In genomic region chr14:75295061-75295461, GRCh38 we compare ENCODE assay signal across 8 cellular contexts. TPM values are rescaled to one million over a fixed set of nuclear protein-coding genes. Genes with fewer than 3 reads are reported as not detected.
DNase-seq lines count a peak whose midpoint lies in the region; ATAC-seq and TF ChIP-seq lines count a peak whose summit lies in the region.

No MANE protein-coding gene starts in this region.

- peaks cover 11% of the 10 kb centered on the region for H3K27me3 Mint-ChIP-seq in GM23338 (ENCODE audit: insufficient read depth, low read depth, poor library complexity)

- no peaks in the 10 kb centered on the region for H3K36me3 Mint-ChIP-seq in GM23338 (ENCODE audit: low read depth)

- CTCF ChIA-PET in AG04449 (lab: Yijun Ruan, JAX) = interaction anchor here (0.8 to 18.0 kb wide), 30 partner anchors 8 to 435 kb away, joined by 3 to 518 read pairs (median 4); partner anchors contain the start of gene NEK9

- H3K27ac ChIP-seq in GM23338 (ENCODE audit: low read depth) = peak overlapping the region; percentile 99
- no peak overlapping the region for H3K27ac ChIP-seq in WERI-Rb-1
- H3K27ac ChIP-seq in muscle layer of duodenum (ENCODE audit: low read length) = peak overlapping the region; percentile 99
- H3K27ac ChIP-seq in uterus = peak overlapping the region; percentile 93 to 94

- H3K4me1 ChIP-seq in GM23338 (ENCODE audit: insufficient read depth) (peaks cover 17% of the 10 kb centered on the region), muscle layer of duodenum (ENCODE audit: control insufficient read depth in 1 of 2, insufficient read depth in 2 of 2, low read length in 2 of 2) (peaks cover 7 to 14% of the 10 kb centered on the region in 2 donors), uterus (no peaks in the 10 kb centered on the region)

- H3K4me1 Mint-ChIP-seq in GM23338 = peaks cover 14% of the 10 kb centered on the region

- POLR2A ChIA-PET in AG04449 (lab: Yijun Ruan, JAX) = interaction anchor here (0.5 to 1.5 kb wide), 4 partner anchors 17 to 168 kb away, joined by 3 to 7 read pairs (median 6); partner anchors contain the start of genes FOS and NEK9

- H2AFZ ChIP-seq in GM23338 = no peak overlapping the region; the same call in 1 of the 2 replicates

- no peaks in the 10 kb centered on the region for H3K36me3 ChIP-seq in GM23338 (ENCODE audit: insufficient read depth)
- no peaks in the 10 kb centered on the region for H3K36me3 ChIP-seq in WERI-Rb-1
- H3K36me3 ChIP-seq in muscle layer of duodenum (ENCODE audit: control insufficient read depth in 1 of 2, insufficient read depth in 2 of 2, low read length in 2 of 2) = peaks cover 0 to 12% of the 10 kb centered on the region in 2 donors
- no peaks in the 10 kb centered on the region for H3K36me3 ChIP-seq in uterus

- no peaks in the 10 kb centered on the region for H3K9me3 Mint-ChIP-seq in GM23338

- no peaks in the 10 kb centered on the region for H3K79me2 ChIP-seq in GM23338 (replicated peaks; ENCODE audit: insufficient read depth)

- no peak for TF ChIP-seq POLR2A in uterus (IDR thresholded peaks at IDR 0.05)

- peak; percentile 21 for ATAC-seq in GM23338

- no peaks in the 10 kb centered on the region for H4K20me1 ChIP-seq in GM23338 (replicated peaks; ENCODE audit: insufficient read depth)

- DNase-seq in AG04449 (ENCODE audit: low read depth, low spot score) (no peak), GM23338 (ENCODE audit: low spot score) (peak; percentile 68), WERI-Rb-1 (peak; percentile 56), fibroblast of gingiva (ENCODE audit: low read depth) (peak; percentile 93), uterus (peak; percentile 61 to 65), retina (no peak), NCI-H2029 (lab: John Stamatoyannopoulos, UW) (no peak)

- peaks cover 5% of the 10 kb centered on the region; the same call in 1 of the 2 replicates for H3F3A ChIP-seq in GM23338 (replicated peaks; ENCODE audit: low read depth)

- peak overlapping the region; percentile 93 for H3K4me2 ChIP-seq in GM23338

- peak overlapping the region; percentile 99 for H3K27ac Mint-ChIP-seq in GM23338

- intact Hi-C loops in uterus (cut with DNase I; ENCODE audit: low total_unique reads) = no loop called here

- H3K27me3 ChIP-seq in GM23338 (ENCODE audit: insufficient read depth) (no peaks in the 10 kb centered on the region), WERI-Rb-1 (ENCODE audit: insufficient read depth, low read depth, severe bottlenecking) (no peaks in the 10 kb centered on the region), muscle layer of duodenum (ENCODE audit: low read depth, low read length) (no peaks in the 10 kb centered on the region), uterus (no peaks in the 10 kb centered on the region)

- no peaks in the 10 kb centered on the region for H3K9me3 ChIP-seq in WERI-Rb-1 (ENCODE audit: severe bottlenecking)
- H3K9me3 ChIP-seq in muscle layer of duodenum (ENCODE audit: control insufficient read depth in 1 of 2, low read length in 2 of 2) = no peaks in the 10 kb centered on the region
- H3K9me3 ChIP-seq in uterus = no peaks in the 10 kb centered on the region

- TF ChIP-seq CTCF in AG04449 (IDR thresholded peaks at IDR 0.05; ENCODE audit: insufficient read depth, low read length, missing control alignments) = no peak
- no peak for TF ChIP-seq CTCF in GM23338 (conservative IDR thresholded peaks at IDR 0.05; ENCODE audit: low read depth in 2 of 2)
- TF ChIP-seq CTCF in WERI-Rb-1 (IDR thresholded peaks at IDR 0.05; ENCODE audit: low read depth, low read length) = no peak
- TF ChIP-seq CTCF in uterus (IDR thresholded peaks at IDR 0.05) = no peak

- H3K4me3 ChIP-seq in AG04449 (ENCODE audit: low read depth, low read length) (peak overlapping the region; percentile 79), GM23338 (peak overlapping the region; percentile 90), WERI-Rb-1 (ENCODE audit: low read depth, low read length) (peak overlapping the region; percentile 69), muscle layer of duodenum (ENCODE audit: low read depth in 1 of 2, low read length in 2 of 2) (peak overlapping the region; percentile 59 to 83), uterus (peak overlapping the region; percentile 58 to 66)

- H3K4me3 Mint-ChIP-seq in GM23338 = peak overlapping the region; percentile 86

- H3K9me2 ChIP-seq in GM23338 (ENCODE audit: insufficient read depth) = no peaks in the 10 kb centered on the region

TF ChIP-seq in GM23338, 12 proteins besides CTCF, POLR2A, EP300 and RAD21:
- TF ChIP-seq ZNF114 (CRISPR knock-in tag; IDR thresholded peaks at IDR 0.05) (no peak), CREB1 (CRISPR knock-in tag; IDR thresholded peaks at IDR 0.05; ENCODE audit: low read depth) (no peak), NANOG (IDR thresholded peaks at IDR 0.05; ENCODE audit: borderline replicate concordance) (no peak)
- TF ChIP-seq, protein P1, sequence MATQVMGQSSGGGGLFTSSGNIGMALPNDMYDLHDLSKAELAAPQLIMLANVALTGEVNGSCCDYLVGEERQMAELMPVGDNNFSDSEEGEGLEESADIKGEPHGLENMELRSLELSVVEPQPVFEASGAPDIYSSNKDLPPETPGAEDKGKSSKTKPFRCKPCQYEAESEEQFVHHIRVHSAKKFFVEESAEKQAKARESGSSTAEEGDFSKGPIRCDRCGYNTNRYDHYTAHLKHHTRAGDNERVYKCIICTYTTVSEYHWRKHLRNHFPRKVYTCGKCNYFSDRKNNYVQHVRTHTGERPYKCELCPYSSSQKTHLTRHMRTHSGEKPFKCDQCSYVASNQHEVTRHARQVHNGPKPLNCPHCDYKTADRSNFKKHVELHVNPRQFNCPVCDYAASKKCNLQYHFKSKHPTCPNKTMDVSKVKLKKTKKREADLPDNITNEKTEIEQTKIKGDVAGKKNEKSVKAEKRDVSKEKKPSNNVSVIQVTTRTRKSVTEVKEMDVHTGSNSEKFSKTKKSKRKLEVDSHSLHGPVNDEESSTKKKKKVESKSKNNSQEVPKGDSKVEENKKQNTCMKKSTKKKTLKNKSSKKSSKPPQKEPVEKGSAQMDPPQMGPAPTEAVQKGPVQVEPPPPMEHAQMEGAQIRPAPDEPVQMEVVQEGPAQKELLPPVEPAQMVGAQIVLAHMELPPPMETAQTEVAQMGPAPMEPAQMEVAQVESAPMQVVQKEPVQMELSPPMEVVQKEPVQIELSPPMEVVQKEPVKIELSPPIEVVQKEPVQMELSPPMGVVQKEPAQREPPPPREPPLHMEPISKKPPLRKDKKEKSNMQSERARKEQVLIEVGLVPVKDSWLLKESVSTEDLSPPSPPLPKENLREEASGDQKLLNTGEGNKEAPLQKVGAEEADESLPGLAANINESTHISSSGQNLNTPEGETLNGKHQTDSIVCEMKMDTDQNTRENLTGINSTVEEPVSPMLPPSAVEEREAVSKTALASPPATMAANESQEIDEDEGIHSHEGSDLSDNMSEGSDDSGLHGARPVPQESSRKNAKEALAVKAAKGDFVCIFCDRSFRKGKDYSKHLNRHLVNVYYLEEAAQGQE (IDR thresholded peaks at IDR 0.05; ENCODE audit: unreplicated experiment) = no peak

RNA-seq across cellular contexts. Expression of gene FOS, which starts 16.4 kb away (rescaled TPM):
- total RNA-seq in GM23338 (2014; rRNA removed; shearing (Covaris generic)) = 39.7 and 47.3 TPM in 2 replicates
- polyA plus RNA-seq in GM23338 (2016; fragmentation: Nextera tagmentation; extraction: Ambion mirVana) = 48.6 and 54.8 TPM in 2 replicates
- total RNA-seq in uterus = 1,000 to 10,000 TPM in 1 of 4 donors, 100 to 1,000 TPM in 2, 10 to 100 TPM in 1; 29.2 to 1,111 (median 137) TPM

Comparison
In these comparisons a context has a peak if more than half of its experiments do, and no peak if none do; other contexts are left out.
1. DNase-seq: peak in GM23338 (single experiment), WERI-Rb-1 (single experiment), fibroblast of gingiva (single experiment) and uterus (2 of 2); none in AG04449 (single experiment), retina (single experiment) and NCI-H2029 (single experiment).
2. Peak in every context shown above with its lines, with median percentiles within 50 percentile points of each other: H3K4me3 ChIP-seq.